1 cellular context compared by ENCODE assay signal in genomic region chr19:10683064-10683426, GRCh38.
TF ChIP-seq lines count a peak whose summit lies in the region.

No MANE protein-coding gene starts in this region.

TF ChIP-seq in GM23338, 12 proteins besides CTCF, POLR2A, EP300 and RAD21 (continued from another document):
- TF ChIP-seq ZNF462 (CRISPR knock-in tag; IDR thresholded peaks at IDR 0.05): no peak
- TF ChIP-seq STAT1 (IDR thresholded peaks at IDR 0.05; ENCODE audit: unreplicated experiment): no peak
- no peak for TF ChIP-seq POLR2AphosphoS5 (IDR thresholded peaks at IDR 0.05; ENCODE audit: low read depth)
- TF ChIP-seq JUNB (IDR thresholded peaks at IDR 0.05; ENCODE audit: unreplicated experiment): no peak
- TF ChIP-seq EZH2 (IDR thresholded peaks at IDR 0.05; ENCODE audit: low read depth, unreplicated experiment): no peak
- TF ChIP-seq, protein P1, sequence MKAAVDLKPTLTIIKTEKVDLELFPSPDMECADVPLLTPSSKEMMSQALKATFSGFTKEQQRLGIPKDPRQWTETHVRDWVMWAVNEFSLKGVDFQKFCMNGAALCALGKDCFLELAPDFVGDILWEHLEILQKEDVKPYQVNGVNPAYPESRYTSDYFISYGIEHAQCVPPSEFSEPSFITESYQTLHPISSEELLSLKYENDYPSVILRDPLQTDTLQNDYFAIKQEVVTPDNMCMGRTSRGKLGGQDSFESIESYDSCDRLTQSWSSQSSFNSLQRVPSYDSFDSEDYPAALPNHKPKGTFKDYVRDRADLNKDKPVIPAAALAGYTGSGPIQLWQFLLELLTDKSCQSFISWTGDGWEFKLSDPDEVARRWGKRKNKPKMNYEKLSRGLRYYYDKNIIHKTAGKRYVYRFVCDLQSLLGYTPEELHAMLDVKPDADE (IDR thresholded peaks at IDR 0.05): no peak
- TF ChIP-seq ZNF114 (CRISPR knock-in tag; IDR thresholded peaks at IDR 0.05): no peak
- no peak for TF ChIP-seq CREB1 (CRISPR knock-in tag; IDR thresholded peaks at IDR 0.05; ENCODE audit: low read depth)
- TF ChIP-seq NANOG (IDR thresholded peaks at IDR 0.05; ENCODE audit: borderline replicate concordance): no peak
- TF ChIP-seq, protein P2, sequence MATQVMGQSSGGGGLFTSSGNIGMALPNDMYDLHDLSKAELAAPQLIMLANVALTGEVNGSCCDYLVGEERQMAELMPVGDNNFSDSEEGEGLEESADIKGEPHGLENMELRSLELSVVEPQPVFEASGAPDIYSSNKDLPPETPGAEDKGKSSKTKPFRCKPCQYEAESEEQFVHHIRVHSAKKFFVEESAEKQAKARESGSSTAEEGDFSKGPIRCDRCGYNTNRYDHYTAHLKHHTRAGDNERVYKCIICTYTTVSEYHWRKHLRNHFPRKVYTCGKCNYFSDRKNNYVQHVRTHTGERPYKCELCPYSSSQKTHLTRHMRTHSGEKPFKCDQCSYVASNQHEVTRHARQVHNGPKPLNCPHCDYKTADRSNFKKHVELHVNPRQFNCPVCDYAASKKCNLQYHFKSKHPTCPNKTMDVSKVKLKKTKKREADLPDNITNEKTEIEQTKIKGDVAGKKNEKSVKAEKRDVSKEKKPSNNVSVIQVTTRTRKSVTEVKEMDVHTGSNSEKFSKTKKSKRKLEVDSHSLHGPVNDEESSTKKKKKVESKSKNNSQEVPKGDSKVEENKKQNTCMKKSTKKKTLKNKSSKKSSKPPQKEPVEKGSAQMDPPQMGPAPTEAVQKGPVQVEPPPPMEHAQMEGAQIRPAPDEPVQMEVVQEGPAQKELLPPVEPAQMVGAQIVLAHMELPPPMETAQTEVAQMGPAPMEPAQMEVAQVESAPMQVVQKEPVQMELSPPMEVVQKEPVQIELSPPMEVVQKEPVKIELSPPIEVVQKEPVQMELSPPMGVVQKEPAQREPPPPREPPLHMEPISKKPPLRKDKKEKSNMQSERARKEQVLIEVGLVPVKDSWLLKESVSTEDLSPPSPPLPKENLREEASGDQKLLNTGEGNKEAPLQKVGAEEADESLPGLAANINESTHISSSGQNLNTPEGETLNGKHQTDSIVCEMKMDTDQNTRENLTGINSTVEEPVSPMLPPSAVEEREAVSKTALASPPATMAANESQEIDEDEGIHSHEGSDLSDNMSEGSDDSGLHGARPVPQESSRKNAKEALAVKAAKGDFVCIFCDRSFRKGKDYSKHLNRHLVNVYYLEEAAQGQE (IDR thresholded peaks at IDR 0.05; ENCODE audit: unreplicated experiment): no peak
